In the genomic region with DNA sequence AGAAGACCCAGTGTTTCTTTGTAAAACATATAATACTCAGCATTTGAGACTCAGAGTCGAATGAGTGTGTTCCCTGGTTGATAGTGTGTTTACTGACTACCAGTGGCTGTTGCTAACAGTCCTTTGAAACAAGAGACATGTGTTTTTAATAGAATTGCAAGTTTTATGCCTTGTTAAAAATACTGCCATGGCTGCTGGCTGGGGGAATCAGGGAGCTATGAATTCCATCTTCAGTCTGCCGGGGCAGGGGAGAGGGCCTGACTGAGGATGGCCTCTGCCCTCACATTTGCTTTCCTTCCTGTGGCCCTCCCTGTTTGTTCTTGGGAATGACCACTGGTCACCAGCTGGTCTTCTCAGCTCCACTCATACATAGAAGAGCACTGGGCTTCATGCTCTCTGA, we compare ENCODE assay signal across 19 cellular contexts.
"Had no signal": no experiment of that assay in that cellular context is flagged by ENCODE, and none has a peak within 500 bp of the region (broad histone marks: within the 10 kb centered on the region; RNA-seq: fewer than 3 reads in every experiment).

No MANE protein-coding gene starts in this region.

- H3K27me3 ChIP-seq: brain microvascular endothelial cell, colonic mucosa had no signal

- H3K9me3 ChIP-seq: colonic mucosa had no signal

- H3K27ac ChIP-seq: brain microvascular endothelial cell, colonic mucosa, parathyroid adenoma had no signal

- H3K4me3 ChIP-seq: colonic mucosa had no signal

- H3K36me3 ChIP-seq: brain microvascular endothelial cell, colonic mucosa had no signal

- H3K4me1 ChIP-seq: colonic mucosa, parathyroid adenoma had no signal

- ATAC-seq: activated CD4-positive, alpha-beta T cell treated with anti-CD3 and anti-CD28 coated beads for 36 hours; naive thymus-derived CD8-positive, alpha-beta T cell; WTC11 had no signal

- DNase-seq: activated CD4-positive, alpha-beta memory T cell treated with anti-CD3 and anti-CD28 coated beads for 36 hours; activated CD4-positive, alpha-beta T cell treated with anti-CD3 and anti-CD28 coated beads for 36 hours; activated naive CD8-positive, alpha-beta T cell treated with anti-CD3 and anti-CD28 coated beads, Interleukin-2, amount 10 ng/mL, durations not matched to agents 7 days and 5 days; activated T-cell treated with anti-CD3 and anti-CD28 coated beads for 4 hours; anterior cingulate cortex; brain microvascular endothelial cell; colonic mucosa; hypothalamus; naive thymus-derived CD8-positive, alpha-beta T cell; stimulated activated CD4-positive, alpha-beta T cell treated with anti-CD3 and anti-CD28 coated beads, Interleukin-12 subunit alpha, Interleukin-12 subunit beta, amount 100 ng/mL, for 4 hours; stimulated activated CD4-positive, alpha-beta T cell treated with anti-CD3 and anti-CD28 coated beads, Interleukin-1b, Interleukin-23, amount 100 ng/mL, for 48 hours; stimulated activated CD8-positive, alpha-beta memory T cell treated with anti-CD3 and anti-CD28 coated beads, Interleukin-4, amount 100 ng/mL, for 48 hours; stimulated activated naive CD4-positive, alpha-beta T cell; substantia nigra; trophoblast cell had no signal

- FAIRE-seq: keratinocyte, TTC549 had no signal
